ENCODE assay signal across 9 cellular contexts in genomic region chr3:47008851-47009224, GRCh38. TPM values are rescaled to one million over a fixed set of nuclear protein-coding genes. Genes with fewer than 3 reads are reported as not detected.
DNase-seq lines count a peak whose midpoint lies in the region; ATAC-seq and TF ChIP-seq lines count a peak whose summit lies in the region.
"Had no signal": no experiment of that assay in that cellular context is flagged by ENCODE, and none has a peak within 500 bp of the region (broad histone marks: within the 10 kb centered on the region; RNA-seq: fewer than 3 reads in every experiment).

No MANE protein-coding gene starts in this region.

- no peaks in the 10 kb centered on the region for H3K9me3 Mint-ChIP-seq in activated naive CD4-positive, alpha-beta T cell treated with anti-CD3 and anti-CD28 coated beads, Interleukin-2, amount 50 U/mL, for 24 hours

- no peaks in the 10 kb centered on the region for H3K27me3 ChIP-seq in dorsolateral prefrontal cortex
- no peaks in the 10 kb centered on the region for H3K27me3 ChIP-seq in mucosa of rectum (ENCODE audit: control insufficient read depth in 2 of 2, insufficient read depth in 2 of 2, low read length in 2 of 2)
- H3K27me3 ChIP-seq in upper lobe of right lung, result no peaks in the 10 kb centered on the region

- no peaks in the 10 kb centered on the region for H3K36me3 Mint-ChIP-seq in activated naive CD4-positive, alpha-beta T cell treated with anti-CD3 and anti-CD28 coated beads, Interleukin-2, amount 50 U/mL, for 24 hours

- H3K4me1 ChIP-seq in mucosa of rectum (ENCODE audit: control insufficient read depth in 2 of 2, insufficient read depth in 2 of 2, low read length in 2 of 2) (no peaks in the 10 kb centered on the region), upper lobe of right lung (peaks cover 11% of the 10 kb centered on the region)

- H3K27ac ChIP-seq in dorsolateral prefrontal cortex, result peak overlapping the region in 48 of 59 donors; percentile 3 to 90 (median 83)
- no peak overlapping the region for H3K27ac ChIP-seq in mucosa of rectum (ENCODE audit: low read depth in 2 of 2, low read length in 2 of 2)
- peak overlapping the region; percentile 87 for H3K27ac ChIP-seq in upper lobe of right lung

- no peaks in the 10 kb centered on the region for H3K9me3 ChIP-seq in mucosa of rectum (ENCODE audit: control insufficient read depth in 2 of 2, low read length in 2 of 2)
- H3K9me3 ChIP-seq in upper lobe of right lung, result no peaks in the 10 kb centered on the region

- H3K4me3 ChIP-seq in dorsolateral prefrontal cortex (peak overlapping the region; percentile 41 to 98 (median 80)), mucosa of rectum (ENCODE audit: low read length in 2 of 2) (peak overlapping the region; percentile 38 to 74), upper lobe of right lung (peak overlapping the region; percentile 63)

- H3K9ac ChIP-seq in mucosa of rectum (ENCODE audit: low read depth in 1 of 2, low read length in 2 of 2), result no peak overlapping the region

- no peaks in the 10 kb centered on the region for H3K27me3 Mint-ChIP-seq in activated naive CD4-positive, alpha-beta T cell treated with anti-CD3 and anti-CD28 coated beads, Interleukin-2, amount 50 U/mL, for 24 hours

- no peak for ATAC-seq in upper lobe of right lung
- ATAC-seq in activated CD4-positive, CD25-positive, alpha-beta regulatory T cell treated with anti-CD3 and anti-CD28 coated beads, Interleukin-2, amount 50 U/mL, for 24 hours, result no peak
- ATAC-seq: Panc1 had no signal

- no peak overlapping the region for H3K27ac Mint-ChIP-seq in activated naive CD4-positive, alpha-beta T cell treated with anti-CD3 and anti-CD28 coated beads, Interleukin-2, amount 50 U/mL, for 24 hours

- TF ChIP-seq CTCF in dorsolateral prefrontal cortex (IDR thresholded peaks at IDR 0.05 in 54 of 56, conservative IDR thresholded peaks at IDR 0.05 in 2 of 56; ENCODE audit: low read depth in 1 of 56, partially characterized antibody in 56 of 56), result no peak
- no peak for TF ChIP-seq CTCF in upper lobe of right lung (IDR thresholded peaks at IDR 0.05)

- H3K36me3 ChIP-seq in mucosa of rectum (ENCODE audit: control insufficient read depth in 2 of 2, insufficient read depth in 2 of 2, low read length in 2 of 2) (peaks cover 31 to 39% of the 10 kb centered on the region in 2 donors), upper lobe of right lung (peaks cover 29% of the 10 kb centered on the region)

- no peak for DNase-seq in activated naive CD4-positive, alpha-beta T cell treated with Interleukin-2 at 50 U/mL for 16 hours
- DNase-seq in dorsolateral prefrontal cortex, result no peak
- DNase-seq in upper lobe of right lung, result no peak
- DNase-seq in NCI-H187 treated with DMSO at 0.1 percent for 48 hours (lab: John Stamatoyannopoulos, UW), result no peak
- no peak for DNase-seq in activated CD4-positive, alpha-beta T cell treated with anti-CD3 and anti-CD28 coated beads for 48 hours

- peaks cover 4% of the 10 kb centered on the region for H3K4me1 Mint-ChIP-seq in activated naive CD4-positive, alpha-beta T cell treated with anti-CD3 and anti-CD28 coated beads, Interleukin-2, amount 50 U/mL, for 24 hours

- intact Hi-C loops in dorsolateral prefrontal cortex (cut with DNase I), result loop anchor here in 1 of 2 donors (10.0 kb wide), 1 partner anchor 156 kb away; the partner anchor contains the start of gene SETD2
- intact Hi-C loops in upper lobe of right lung (cut with DNase I), result no loop called here

- H3K4me3 Mint-ChIP-seq in activated naive CD4-positive, alpha-beta T cell treated with anti-CD3 and anti-CD28 coated beads, Interleukin-2, amount 50 U/mL, for 24 hours, result peak overlapping the region; percentile 49

RNA-seq across cellular contexts. Expression of gene NBEAL2, which starts 29.4 kb away (rescaled TPM):
- 10 to 100 TPM in 112 of 120 experiments, 1 to 10 TPM in 8; 8.2 to 41.7 (median 16.9) TPM for total RNA-seq in dorsolateral prefrontal cortex
- 116 TPM for total RNA-seq in upper lobe of right lung

RNA-seq across cellular contexts. Expression of gene CCDC12, which starts 32.3 kb away (rescaled TPM):
- 10 to 100 TPM; 30.9 to 54.9 (median 40.5) TPM for total RNA-seq in dorsolateral prefrontal cortex
- 42.1 TPM for total RNA-seq in upper lobe of right lung

Comparison
In these comparisons a context has a peak if more than half of its experiments do, and no peak if none do; other contexts are left out.
1. H3K27ac ChIP-seq: peak in dorsolateral prefrontal cortex (48 of 59) and upper lobe of right lung (single experiment); none in mucosa of rectum (0 of 2).
2. Peak in every context shown above with its lines, with median percentiles within 50 percentile points of each other: H3K4me3 ChIP-seq.